Comparison of ENCODE assay signal across 19 cellular contexts in the genomic region with DNA sequence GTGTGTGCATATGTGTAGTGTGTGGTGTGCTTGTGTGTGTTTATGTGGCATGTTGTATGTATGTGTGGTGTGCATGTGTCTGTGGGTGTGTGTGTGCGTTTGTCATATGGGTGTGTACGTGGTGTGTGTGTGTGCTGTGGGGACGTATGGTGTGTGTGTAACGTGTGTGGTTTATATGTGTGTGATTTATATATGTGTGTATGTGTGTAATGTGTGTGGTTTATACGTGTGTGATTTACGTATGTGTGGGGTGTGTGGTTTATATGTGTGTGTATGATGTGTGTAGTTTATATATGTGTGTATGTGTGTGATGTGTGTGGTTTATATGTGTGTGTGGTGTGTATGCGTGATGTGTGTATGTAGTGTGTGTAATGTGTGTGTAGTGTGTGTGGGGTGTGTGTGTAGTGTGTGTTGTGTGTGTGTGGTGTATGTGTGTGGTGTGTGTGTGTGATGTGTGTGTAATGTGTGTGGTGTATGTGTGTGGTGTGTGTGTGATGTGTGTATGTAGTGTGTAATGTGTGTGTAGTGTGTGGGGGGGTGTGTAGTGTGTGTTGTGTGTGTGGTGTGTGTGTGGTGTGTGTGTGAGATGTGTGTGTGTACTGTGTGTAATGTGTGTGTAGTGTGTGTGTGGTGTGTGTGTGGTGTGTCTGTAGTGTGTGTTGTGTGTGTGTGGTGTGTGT. TPM values are rescaled to one million over a fixed set of nuclear protein-coding genes. Genes with fewer than 3 reads are reported as not detected.
A peak's percentile ranks its signal among the peaks of the same experiment; 100 is the strongest.
DNase-seq lines count a peak whose midpoint lies in the region; ATAC-seq, FAIRE-seq and TF ChIP-seq lines count a peak whose summit lies in the region.
"Had no signal": no experiment of that assay in that cellular context is flagged by ENCODE, and none has a peak within 500 bp of the region (broad histone marks: within the 10 kb centered on the region; RNA-seq: fewer than 3 reads in every experiment).

No MANE protein-coding gene starts in this region.

- WGBS in K562 (ENCODE audit: insufficient coverage, low coverage, missing lambda C conversion rate), result 29% methylated on average over 7 of the region's 7 CpGs
- 100% methylated on average over 6 of the region's 7 CpGs for WGBS in mesendoderm (ENCODE audit: extremely low coverage, insufficient coverage, low lambda C conversion rate)

- H3K56ac ChIP-seq in mesendoderm (ENCODE audit: low read length), result no peak overlapping the region

- H3K27me3 ChIP-seq in K562 (ENCODE audit: control insufficient read depth in 2 of 2, insufficient read depth in 2 of 2, low read length in 2 of 2) (peaks cover 30 to 56% of the 10 kb centered on the region in 2 experiments), lower lobe of right lung (ENCODE audit: low read depth) (no peaks in the 10 kb centered on the region), mesendoderm (ENCODE audit: insufficient read depth, low read length, poor library complexity) (no peaks in the 10 kb centered on the region)
- H3K27me3 ChIP-seq: colonic mucosa, ovary had no signal

- H3K4me2 ChIP-seq in K562 (ENCODE audit: insufficient read depth, low read length) (no peak overlapping the region), mesendoderm (ENCODE audit: low read length) (no peak overlapping the region)

- no peak for TF ChIP-seq EP300 in K562 (IDR thresholded peaks at IDR 0.05; ENCODE audit: low read length)

- no peak for TF ChIP-seq POLR2A in K562 (conservative IDR thresholded peaks at IDR 0.05)

- BruUV-seq in K562 (replicated peaks; lab: Mats Ljungman, UMichigan), result no TSS peak

- no peak overlapping the region for H2BK15ac ChIP-seq in mesendoderm (replicated peaks; ENCODE audit: low read depth)

- H2AFZ ChIP-seq in K562 (ENCODE audit: low read depth, low read length), result no peak overlapping the region

- no peak for TF ChIP-seq RAD21 in K562 (CRISPR knock-in tag; conservative IDR thresholded peaks at IDR 0.05 in 1 of 2, IDR thresholded peaks at IDR 0.05 in 1 of 2)

- CTCF ChIA-PET in K562 (lab: Yijun Ruan, JAX; ENCODE audit: low intra/inter-chr PET ratio), result no interaction called here

- H3K9me1 ChIP-seq in K562 (ENCODE audit: control insufficient read depth, insufficient read depth, low read length), result no peaks in the 10 kb centered on the region

- no peak overlapping the region for H3K4ac ChIP-seq in mesendoderm (ENCODE audit: low read depth, low read length)

- H3K79me2 ChIP-seq in K562 (ENCODE audit: control insufficient read depth, insufficient read depth, low read length) (no peaks in the 10 kb centered on the region), mesendoderm (ENCODE audit: control insufficient read depth, insufficient read depth, low read length) (no peaks in the 10 kb centered on the region)

- H3K27ac Mint-ChIP-seq in CD14-positive monocyte, result peak overlapping the region; percentile 10 to 74 (median 38)
- H3K27ac Mint-ChIP-seq: IgD-negative memory B cell had no signal

- H3K4me1 Mint-ChIP-seq in CD14-positive monocyte, result peaks cover 37% of the 10 kb centered on the region

- H3K27ac ChIP-seq in K562 (ENCODE audit: extremely low read depth, low read depth, low read length) (no peak overlapping the region), lower lobe of right lung (peak overlapping the region; percentile 67), skin epidermis (peak overlapping the region in 12 of 21 experiments; percentile 35 to 88 (median 60)), mesendoderm (ENCODE audit: low read depth, low read length) (no peak overlapping the region)
- H3K27ac ChIP-seq: colonic mucosa had no signal

- H3K36me3 Mint-ChIP-seq in CD14-positive monocyte, result no peaks in the 10 kb centered on the region

- H3K4me3 ChIP-seq in K562 (no peak overlapping the region), lower lobe of right lung (peak overlapping the region; percentile 33), skin epidermis (no peak overlapping the region), mesendoderm (ENCODE audit: low read length) (no peak overlapping the region)
- H3K4me3 ChIP-seq: colonic mucosa, ovary had no signal

- no peak for ATAC-seq in K562
- ATAC-seq in lower lobe of right lung, result no peak
- no peak for ATAC-seq in HG03432 (IDR thresholded peaks at IDR 0.05; ENCODE audit: unreplicated experiment)
- no peak for ATAC-seq in left lobe of liver
- ATAC-seq: left colon had no signal

- FAIRE-seq in K562 (lab: Jason Lieb, UNC), result peak; percentile 92
- FAIRE-seq: small intestine had no signal

- H3K4me1 ChIP-seq in K562 (replicated peaks in 1 of 2; ENCODE audit: control insufficient read depth in 2 of 2, insufficient read depth in 2 of 2, low read length in 2 of 2), result peaks cover 0 to 20% of the 10 kb centered on the region in 2 experiments; a peak in 1 of 5 replicates
- H3K4me1 ChIP-seq in lower lobe of right lung, result peaks cover 20% of the 10 kb centered on the region
- no peaks in the 10 kb centered on the region for H3K4me1 ChIP-seq in mesendoderm (ENCODE audit: control insufficient read depth, low read depth, low read length)
- H3K4me1 ChIP-seq: colonic mucosa had no signal

- peaks cover 4 to 7% (median 5%) of the 10 kb centered on the region in 3 donors for H3K27me3 Mint-ChIP-seq in CD14-positive monocyte (ENCODE audit: low read depth in 3 of 3)

- DNase-seq in CD14-positive monocyte (ENCODE audit: low spot score), result no peak
- no peak for DNase-seq in K562 (ENCODE audit: extremely low read depth in 1 of 4, low spot score in 3 of 4)
- DNase-seq in lower lobe of right lung, result no peak
- DNase-seq in mesendoderm, result no peak
- no peak for DNase-seq in NCI-H446 (lab: John Stamatoyannopoulos, UW)
- DNase-seq in left lobe of liver (ENCODE audit: low spot score), result no peak
- DNase-seq: activated CD4-positive, alpha-beta T cell treated with anti-CD3 and anti-CD28 coated beads, Interleukin-2, amount 50 U/mL, for 4 hours; activated naive CD4-positive, alpha-beta T cell treated with anti-CD3 and anti-CD28 coated beads, Interleukin-2, amount 50 U/mL, for 16 hours; activated T-cell treated with anti-CD3 and anti-CD28 coated beads, Interleukin-2, amount 50 U/mL, for 48 hours; foreskin melanocyte; NCI-H187 treated with DMSO at 0.1 percent for 48 hours; small intestine; stimulated activated CD4-positive, alpha-beta T cell treated with anti-CD3 and anti-CD28 coated beads, Interleukin-4, amount 100 ng/mL, for 4 hours had no signal

- H3K79me1 ChIP-seq in mesendoderm (ENCODE audit: low read length), result no peaks in the 10 kb centered on the region

- H3K23ac ChIP-seq in mesendoderm (ENCODE audit: low read length), result no peak overlapping the region

- H4K20me1 ChIP-seq in K562 (replicated peaks; ENCODE audit: control insufficient read depth, insufficient read depth, low read length), result no peaks in the 10 kb centered on the region; the same call in 1 of the 2 replicates

- H3K18ac ChIP-seq in mesendoderm (ENCODE audit: low read length), result no peak overlapping the region

- H2BK5ac ChIP-seq in mesendoderm (ENCODE audit: low read length), result no peak overlapping the region

- H3K9ac ChIP-seq in K562 (ENCODE audit: insufficient read depth in 1 of 2, low read depth in 2 of 2, low read length in 2 of 2) (no peak overlapping the region), mesendoderm (ENCODE audit: low read length) (no peak overlapping the region)

- intact Hi-C loops in CD14-positive monocyte (cut with micrococcal nuclease) (no loop called here), K562 (cut with micrococcal nuclease) (no loop called here), lower lobe of right lung (cut with DNase I) (no loop called here)

- no peak overlapping the region for H4K8ac ChIP-seq in mesendoderm (ENCODE audit: low read depth, low read length)

- no peak overlapping the region for H2BK120ac ChIP-seq in mesendoderm (ENCODE audit: low read depth, low read length)

- TF ChIP-seq CTCF in CD14-positive monocyte (IDR thresholded peaks at IDR 0.05) (no peak), K562 (IDR thresholded peaks at IDR 0.05 in 2 of 3, conservative IDR thresholded peaks at IDR 0.05 in 1 of 3; ENCODE audit: insufficient read depth in 2 of 3, low read depth in 1 of 3, low read length in 3 of 3) (no peak), lower lobe of right lung (IDR thresholded peaks at IDR 0.05) (no peak)

- H3K36me3 ChIP-seq in K562 (ENCODE audit: control insufficient read depth, insufficient read depth, low read length), result no peaks in the 10 kb centered on the region
- H3K36me3 ChIP-seq in lower lobe of right lung, result no peaks in the 10 kb centered on the region
- no peaks in the 10 kb centered on the region for H3K36me3 ChIP-seq in mesendoderm (ENCODE audit: control insufficient read depth, insufficient read depth, low read length)
- H3K36me3 ChIP-seq: colonic mucosa, ovary had no signal

- H3K9me3 ChIP-seq in K562 (replicated peaks; ENCODE audit: control insufficient read depth, insufficient read depth, low read depth, low read length) (peaks cover 7% of the 10 kb centered on the region), lower lobe of right lung (peaks cover 9% of the 10 kb centered on the region)
- H3K9me3 ChIP-seq: colonic mucosa, ovary had no signal

- peak overlapping the region in 1 of 2 donors; percentile 77 for H3K4me3 Mint-ChIP-seq in CD14-positive monocyte
- H3K4me3 Mint-ChIP-seq: IgD-negative memory B cell had no signal

- POLR2A ChIA-PET in K562 (lab: Yijun Ruan, JAX), result no interaction called here

- no peak overlapping the region for H4K5ac ChIP-seq in mesendoderm (ENCODE audit: low read length)

- in situ Hi-C loops in K562 (cut with MboI), result no loop called here

- no peak overlapping the region for H2AK5ac ChIP-seq in mesendoderm (ENCODE audit: low read length)

- H3K9me3 Mint-ChIP-seq in CD14-positive monocyte, result peaks cover 7 to 21% (median 11%) of the 10 kb centered on the region in 7 donors

RNA-seq across cellular contexts. Expression of a gene that starts 32.3 kb away (rescaled TPM):
- polyA plus RNA-seq in CD14-positive monocyte (1 to 10 TPM in 1 of 2 donors, under 1 TPM in 1; 0.40 to 1.0 TPM), K562 (2011; rRNA removed) (8.4 and 11.8 TPM in 2 replicates), K562 (2014; fragmentation: Illumina TruSeq; extraction: Trizol) (7.3 and 9.2 TPM in 2 replicates), K562 (2014; fragmentation: Nextera tagmentation; extraction: Ambion mirVana) (1 to 10 TPM; 7.1 to 8.1 TPM), K562 (2014; rRNA removed) (6.7 and 12.8 TPM in 2 replicates)
- 40.2 and 48.3 TPM in 2 replicates for total RNA-seq in K562 (2011; cell fraction: chromatin; rRNA removed; ENCODE audit: low replicate concordance)
- 29.0 and 30.4 TPM in 2 replicates for total RNA-seq in K562 (2011; cell fraction: nucleolus; rRNA removed)
- 24.6 and 33.4 TPM in 2 replicates for total RNA-seq in K562 (2011; cell fraction: nucleoplasm; rRNA removed)
- total RNA-seq in K562 (2014; rRNA removed) (7.7 and 9.1 TPM in 2 replicates), K562 (2014; rRNA removed; fragmentation: Illumina TruSeq; extraction: Trizol) (8.3 TPM in 2 replicates), K562 (2015; rRNA removed; fragmentation: Illumina TruSeq; extraction: Trizol) (6.4 and 7.1 TPM in 2 replicates), K562 (2021) (12.0 and 16.0 TPM in 2 replicates), lower lobe of right lung (48.2 TPM), left lobe of liver (9.8 TPM)
- 6.6 and 7.4 TPM in 2 replicates for polyA plus RNA-seq in K562 (2011; cell fraction: cytosol; rRNA removed)
- 15.0 and 23.8 TPM in 2 replicates for polyA plus RNA-seq in K562 (2011; cell fraction: nucleus; rRNA removed)
- 7.5 and 8.1 TPM in 2 replicates for polyA plus RNA-seq in K562 (2012)
- polyA minus RNA-seq in K562 (2011; rRNA and poly(A)+ RNA removed), result 10.4 and 16.9 TPM in 2 replicates
- 12.7 and 15.3 TPM in 2 replicates for polyA minus RNA-seq in K562 (2011; cell fraction: cytosol; rRNA and poly(A)+ RNA removed)
- polyA minus RNA-seq in K562 (2011; cell fraction: nucleus; rRNA and poly(A)+ RNA removed), result 13.3 and 18.3 TPM in 2 replicates
- polyA plus RNA-seq in mesendoderm (2013, experiment 1 of 2), result 4.6 TPM
- polyA plus RNA-seq in mesendoderm (2013, experiment 2 of 2), result 4.7 TPM

Comparison
In these comparisons a context has a peak if more than half of its experiments do, and no peak if none do; other contexts are left out.
1. H3K27ac ChIP-seq: peak in lower lobe of right lung (single experiment) and skin epidermis (12 of 21); none in K562 (single experiment) and mesendoderm (single experiment).